In genomic region chr5:127019928-127020327, GRCh38 we compare ENCODE assay signal across 22 cellular contexts. TPM values are rescaled to one million over a fixed set of nuclear protein-coding genes. Genes with fewer than 3 reads are reported as not detected.
DNase-seq lines count a peak whose midpoint lies in the region; ATAC-seq and TF ChIP-seq lines count a peak whose summit lies in the region.
"Had no signal": no experiment of that assay in that cellular context is flagged by ENCODE, and none has a peak within 500 bp of the region (broad histone marks: within the 10 kb centered on the region; RNA-seq: fewer than 3 reads in every experiment).

No MANE protein-coding gene starts in this region.

- no peaks in the 10 kb centered on the region for H3K9me3 Mint-ChIP-seq in CD4-positive, alpha-beta T cell
- H3K9me3 Mint-ChIP-seq: natural killer cell treated with Interleukin-12 subunit alpha and Interleukin-12 subunit beta and Interleukin-15 and Interleukin-18, amount 100 ng/mL, for 72 hours had no signal

- ATAC-seq in GM18511 (IDR thresholded peaks at IDR 0.05; ENCODE audit: unreplicated experiment), result peak; percentile 76
- peak; percentile 54 for ATAC-seq in GM21390 (IDR thresholded peaks at IDR 0.05; ENCODE audit: unreplicated experiment)
- peak; percentile 80 for ATAC-seq in HG03432 (IDR thresholded peaks at IDR 0.05; ENCODE audit: unreplicated experiment)
- peak; percentile 43 for ATAC-seq in mucosa of descending colon
- ATAC-seq in CD4-positive, alpha-beta T cell (ENCODE audit: poor library complexity), result no peak
- ATAC-seq: natural killer cell treated with Interleukin-12 subunit alpha and Interleukin-12 subunit beta and Interleukin-15 and Interleukin-18, amount 100 ng/mL, for 72 hours had no signal

- peaks cover 7% of the 10 kb centered on the region for H3K4me1 ChIP-seq in mucosa of descending colon (ENCODE audit: low read depth)
- H3K4me1 ChIP-seq: Caco-2, esophagus squamous epithelium, tibial nerve had no signal

- no peaks in the 10 kb centered on the region for H3K4me1 Mint-ChIP-seq in CD4-positive, alpha-beta T cell (ENCODE audit: low read depth)
- H3K4me1 Mint-ChIP-seq: activated naive CD4-positive, alpha-beta T cell treated with anti-CD3 and anti-CD28 coated beads, Interleukin-2, amount 10 ng/mL, durations not matched to agents 7 days and 5 days had no signal

- H3K27me3 ChIP-seq in CD4-positive, alpha-beta T cell (ENCODE audit: control insufficient read depth, insufficient read depth, low read length), result no peaks in the 10 kb centered on the region
- H3K27me3 ChIP-seq: esophagus squamous epithelium, MG63, tibial nerve had no signal

- CTCF ChIA-PET in CD4-positive, alpha-beta T cell (lab: Charles Lee), result no interaction called here

- H3K36me3 Mint-ChIP-seq in CD4-positive, alpha-beta T cell (ENCODE audit: low read depth), result no peaks in the 10 kb centered on the region
- H3K36me3 Mint-ChIP-seq: natural killer cell treated with Interleukin-12 subunit alpha and Interleukin-12 subunit beta and Interleukin-15 and Interleukin-18, amount 100 ng/mL, for 72 hours had no signal

- POLR2A ChIA-PET in CD4-positive, alpha-beta T cell (lab: Charles Lee), result interaction anchor here (0.6 kb wide), 1 partner anchor 8 kb away, joined by 3 read pairs; no protein-coding TSS in a partner anchor

- H3K27me3 Mint-ChIP-seq in CD4-positive, alpha-beta T cell, result no peaks in the 10 kb centered on the region
- H3K27me3 Mint-ChIP-seq: activated naive CD4-positive, alpha-beta T cell treated with anti-CD3 and anti-CD28 coated beads, Interleukin-2, amount 10 ng/mL, durations not matched to agents 7 days and 5 days; natural killer cell treated with Interleukin-12 subunit alpha and Interleukin-12 subunit beta and Interleukin-15 and Interleukin-18, amount 100 ng/mL, for 72 hours had no signal

- H3K4me3 ChIP-seq in mucosa of descending colon, result no peak overlapping the region
- H3K4me3 ChIP-seq: esophagus squamous epithelium, MG63, tibial nerve had no signal

- DNase-seq in mucosa of descending colon, result no peak
- no peak for DNase-seq in NCI-H2081 treated with DMSO at 0.1 percent for 48 hours (lab: John Stamatoyannopoulos, UW)
- DNase-seq in CD4-positive, alpha-beta T cell, result no peak
- DNase-seq in HuH-7.5 (ENCODE audit: low spot score), result no peak
- DNase-seq: activated naive CD4-positive, alpha-beta T cell treated with anti-CD3 and anti-CD28 coated beads, Interleukin-2, amount 10 ng/mL, durations not matched to agents 7 days and 5 days; Caco-2; cerebellar nuclear complex; effector CD8-positive, alpha-beta T cell; esophagus squamous epithelium; mesenchymal stem cell; MG63; NCI-H187 treated with DMSO at 0.1 percent for 48 hours; NCI-H526; OCI-M1; posterior cingulate gyrus; SHP77; stimulated activated naive CD4-positive, alpha-beta T cell treated with Interleukin-2 at 50 U/mL for 16 hours had no signal

- no peak overlapping the region for H3K4me3 Mint-ChIP-seq in CD4-positive, alpha-beta T cell
- H3K4me3 Mint-ChIP-seq: activated naive CD4-positive, alpha-beta T cell treated with anti-CD3 and anti-CD28 coated beads, Interleukin-2, amount 10 ng/mL, durations not matched to agents 7 days and 5 days; natural killer cell treated with Interleukin-12 subunit alpha and Interleukin-12 subunit beta and Interleukin-15 and Interleukin-18, amount 100 ng/mL, for 72 hours had no signal

- no peaks in the 10 kb centered on the region for H3K36me3 ChIP-seq in mucosa of descending colon (ENCODE audit: low read depth)
- H3K36me3 ChIP-seq: esophagus squamous epithelium, MG63, tibial nerve had no signal

- H3K27ac Mint-ChIP-seq in CD4-positive, alpha-beta T cell, result no peak overlapping the region
- H3K27ac Mint-ChIP-seq: activated naive CD4-positive, alpha-beta T cell treated with anti-CD3 and anti-CD28 coated beads, Interleukin-2, amount 10 ng/mL, durations not matched to agents 7 days and 5 days; natural killer cell treated with Interleukin-12 subunit alpha and Interleukin-12 subunit beta and Interleukin-15 and Interleukin-18, amount 100 ng/mL, for 72 hours had no signal

- no peak for TF ChIP-seq CTCF in mucosa of descending colon (IDR thresholded peaks at IDR 0.05)
- no peak for TF ChIP-seq CTCF in CD4-positive, alpha-beta T cell (IDR thresholded peaks at IDR 0.05)

- intact Hi-C loops in mucosa of descending colon (cut with DNase I, micrococcal nuclease), result no loop called here
- intact Hi-C loops in CD4-positive, alpha-beta T cell (cut with DNase I, micrococcal nuclease), result no loop called here

- no peaks in the 10 kb centered on the region for H3K9me3 ChIP-seq in mucosa of descending colon
- H3K9me3 ChIP-seq in CD4-positive, alpha-beta T cell (ENCODE audit: control insufficient read depth, low read length), result no peaks in the 10 kb centered on the region
- H3K9me3 ChIP-seq: Caco-2, esophagus squamous epithelium, MG63, tibial nerve had no signal

- no peak overlapping the region for H3K27ac ChIP-seq in CD4-positive, alpha-beta T cell (ENCODE audit: low read depth, low read length)
- H3K27ac ChIP-seq: esophagus squamous epithelium, tibial nerve had no signal

RNA-seq across cellular contexts. Expression of gene MARCHF3, which starts 10.4 kb away (rescaled TPM):
- total RNA-seq in mucosa of descending colon, result 10 to 100 TPM; 22.5 to 52.8 (median 34.5) TPM
- total RNA-seq in CD4-positive, alpha-beta T cell, result 1 to 10 TPM; 5.2 to 6.2 TPM

RNA-seq across cellular contexts. Expression of gene C5orf63, which starts 53.4 kb away (rescaled TPM):
- total RNA-seq in mucosa of descending colon, result 10 to 100 TPM; 13.7 to 22.6 (median 14.9) TPM
- 1 to 10 TPM; 5.1 to 5.7 TPM for total RNA-seq in CD4-positive, alpha-beta T cell
